In the genomic region with DNA sequence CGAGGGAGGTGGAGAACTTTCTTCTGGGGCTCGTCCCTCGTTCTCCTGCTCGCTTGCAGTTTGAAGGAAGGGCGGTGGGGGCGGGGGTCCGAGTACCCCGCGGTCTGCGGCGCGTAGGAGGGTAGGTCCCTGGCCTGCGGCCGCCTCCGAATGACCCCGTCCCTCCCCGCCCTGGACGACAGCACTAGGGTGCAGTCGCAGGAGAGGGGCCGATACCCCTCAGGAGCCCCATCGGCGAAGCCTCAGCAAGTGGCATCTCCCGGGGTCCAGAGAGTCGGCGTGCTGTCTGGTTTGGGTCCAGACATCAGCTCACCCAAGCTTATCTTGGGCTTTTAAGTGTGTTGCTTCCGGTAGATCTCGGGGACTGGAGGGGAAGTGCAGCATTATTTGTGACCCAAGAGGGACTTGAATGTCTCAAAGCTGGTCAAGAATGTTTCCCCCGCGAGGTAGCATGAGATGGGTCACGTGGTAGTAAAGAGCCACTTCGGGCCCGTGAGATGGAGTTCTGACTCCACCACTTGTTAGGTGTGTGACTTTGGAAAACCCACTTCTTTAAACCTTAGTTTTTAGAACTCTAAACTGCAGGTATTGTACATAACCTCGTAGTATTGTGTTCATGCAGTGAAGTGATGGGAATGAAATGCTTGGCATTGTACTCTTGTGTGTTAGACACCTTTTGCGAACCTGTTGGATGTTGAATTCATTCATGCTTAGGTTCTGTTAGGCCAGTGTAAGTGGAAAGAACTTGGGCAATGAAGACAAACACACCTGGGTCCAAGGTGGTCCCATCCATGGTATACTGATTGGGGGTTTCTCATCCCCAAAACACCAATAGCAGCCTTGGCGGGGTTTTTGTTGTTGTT, we compare ENCODE assay signal across 8 cellular contexts. TPM values are rescaled to one million over a fixed set of nuclear protein-coding genes. Genes with fewer than 3 reads are reported as not detected.
DNase-seq lines count a peak whose midpoint lies in the region; ATAC-seq and TF ChIP-seq lines count a peak whose summit lies in the region.

No MANE protein-coding gene starts in this region.

- no peak for DNase-seq in BJ (ENCODE audit: low read depth)
- peak; percentile 15 to 17 for DNase-seq in activated CD4-positive, alpha-beta T cell treated with anti-CD3 and anti-CD28 coated beads for 4 hours
- DNase-seq in transverse colon, result peak; percentile 20

- no peaks in the 10 kb centered on the region for H3K36me3 ChIP-seq in BJ (ENCODE audit: control insufficient read depth, insufficient read depth, low read length)
- no peaks in the 10 kb centered on the region for H3K36me3 ChIP-seq in endocrine pancreas (ENCODE audit: control insufficient read depth, insufficient read depth, low read length)
- no peaks in the 10 kb centered on the region for H3K36me3 ChIP-seq in mucosa of stomach (ENCODE audit: control insufficient read depth, insufficient read depth, low read length)
- H3K36me3 ChIP-seq in transverse colon, result no peaks in the 10 kb centered on the region

- H3K4me1 Mint-ChIP-seq in IgD-negative memory B cell, result peaks cover 9 to 18% (median 10%) of the 10 kb centered on the region in 3 donors

- peak overlapping the region in 2 of 3 donors; percentile 51 to 81 for H3K27ac Mint-ChIP-seq in IgD-negative memory B cell

- no peak for TF ChIP-seq POLR2A in transverse colon (IDR thresholded peaks at IDR 0.05)

- H3K27ac ChIP-seq in transverse colon, result peak overlapping the region in 2 of 4 donors; percentile 17 to 20

- H3K36me3 Mint-ChIP-seq in IgD-negative memory B cell, result no peaks in the 10 kb centered on the region

- WGBS in transverse colon (ENCODE audit: low coverage in 1 of 2), 2 donors, result 17 to 50% methylated on average over 1 to 32 of the region's 35 CpGs

- H3K4me3 Mint-ChIP-seq in IgD-negative memory B cell, result peak overlapping the region; percentile 85 to 96 (median 94)

- CTCF ChIA-PET in BJ (lab: Yijun Ruan, JAX), result no interaction called here

- H3K9ac ChIP-seq in endocrine pancreas (ENCODE audit: control insufficient read depth, insufficient read depth, low read length) (peak overlapping the region; percentile 71), mucosa of stomach (ENCODE audit: low read length) (peak overlapping the region; percentile 66)

- POLR2A ChIA-PET in BJ (lab: Charles Lee), result no interaction called here

- H3K27me3 ChIP-seq in BJ (ENCODE audit: control insufficient read depth, insufficient read depth, low read length) (peaks cover 6% of the 10 kb centered on the region), endocrine pancreas (ENCODE audit: control insufficient read depth, insufficient read depth, low read length) (no peaks in the 10 kb centered on the region), mucosa of stomach (ENCODE audit: control insufficient read depth, insufficient read depth, low read length) (peaks cover 4% of the 10 kb centered on the region), transverse colon (peaks cover 6% of the 10 kb centered on the region)

- TF ChIP-seq EP300 in transverse colon (IDR thresholded peaks at IDR 0.05; ENCODE audit: low read depth), result no peak

- ATAC-seq in GM19452 (IDR thresholded peaks at IDR 0.05; ENCODE audit: unreplicated experiment) (peak; percentile 39), GM18873 (IDR thresholded peaks at IDR 0.05; ENCODE audit: low FRiP score, unreplicated experiment) (no peak)

- no peaks in the 10 kb centered on the region for H3K9me3 ChIP-seq in endocrine pancreas (ENCODE audit: control insufficient read depth, low read length)
- H3K9me3 ChIP-seq in mucosa of stomach (ENCODE audit: control insufficient read depth, low read length), result no peaks in the 10 kb centered on the region
- H3K9me3 ChIP-seq in transverse colon, result no peaks in the 10 kb centered on the region

- in situ Hi-C loops in transverse colon (cut with MboI; ENCODE audit: low pct_ligation_motif_present in 1 of 4, low pct_unique_long_range_greater_than_20kb in 1 of 4, low sequenced_read_pairs in 3 of 4), result loop anchor here (5.0 to 25.0 kb wide), 5 partner anchors 171 to 1053 kb away; no protein-coding TSS in a partner anchor

- TF ChIP-seq CTCF in BJ (IDR thresholded peaks at IDR 0.05; ENCODE audit: insufficient read depth, low read depth, low read length), result no peak
- no peak for TF ChIP-seq CTCF in transverse colon (IDR thresholded peaks at IDR 0.05)

- H3K9me3 Mint-ChIP-seq in IgD-negative memory B cell, result no peaks in the 10 kb centered on the region

- intact Hi-C loops in transverse colon (cut with DNase I; ENCODE audit: low total_unique reads), result loop anchor here (2.0 kb wide), 1 partner anchor 177 kb away; no protein-coding TSS in a partner anchor

- H3K4me3 ChIP-seq in BJ (ENCODE audit: low read depth, low read length), result peak overlapping the region; percentile 48
- peak overlapping the region; percentile 61 for H3K4me3 ChIP-seq in endocrine pancreas (ENCODE audit: control insufficient read depth, insufficient read depth, low read length)
- peak overlapping the region; percentile 37 for H3K4me3 ChIP-seq in mucosa of stomach (ENCODE audit: low read length)
- peak overlapping the region; percentile 74 to 86 (median 81) for H3K4me3 ChIP-seq in transverse colon

- H3K4me1 ChIP-seq in endocrine pancreas (ENCODE audit: control insufficient read depth, insufficient read depth, low read length) (peaks cover 5% of the 10 kb centered on the region), mucosa of stomach (ENCODE audit: control insufficient read depth, insufficient read depth, low read length) (peaks cover 6% of the 10 kb centered on the region), transverse colon (peaks cover 4 to 14% (median 6%) of the 10 kb centered on the region in 4 donors)

- H3K27me3 Mint-ChIP-seq in IgD-negative memory B cell, result no peaks in the 10 kb centered on the region

RNA-seq across cellular contexts. Expression of a gene that starts 0.9 kb away (rescaled TPM):
- 0.61 and 1.1 TPM in 2 replicates for polyA plus RNA-seq in BJ (2011; rRNA removed)
- 0.82 and 1.3 TPM in 2 replicates for polyA minus RNA-seq in BJ (2011; rRNA and poly(A)+ RNA removed)
- 6.6 TPM for polyA plus RNA-seq in IgD-negative memory B cell
- 1 to 10 TPM; 2.7 to 9.4 (median 6.6) TPM for total RNA-seq in transverse colon

RNA-seq across cellular contexts. Expression of a gene that starts 21.8 kb away (rescaled TPM):
- not detected in 2 replicates for polyA plus RNA-seq in BJ (2011; rRNA removed)
- polyA minus RNA-seq in BJ (2011; rRNA and poly(A)+ RNA removed), result not detected in 2 replicates
- polyA plus RNA-seq in IgD-negative memory B cell, result 1.0 TPM
- total RNA-seq in transverse colon, result 1 to 10 TPM in 3 of 4 donors, under 1 TPM in 1; 0.80 to 7.0 (median 2.2) TPM
